Comparison of ENCODE assay signal across 27 cellular contexts in genomic region chr19:54009440-54009839, GRCh38. TPM values are rescaled to one million over a fixed set of nuclear protein-coding genes. Genes with fewer than 3 reads are reported as not detected.
"Had no signal": no experiment of that assay in that cellular context is flagged by ENCODE, and none has a peak within 500 bp of the region (broad histone marks: within the 10 kb centered on the region; RNA-seq: fewer than 3 reads in every experiment).

No MANE protein-coding gene starts in this region.

- H3K4me1 ChIP-seq: ascending aorta, breast epithelium had no signal

- H3K9me3 ChIP-seq: ascending aorta, breast epithelium had no signal

- H3K36me3 ChIP-seq: ascending aorta, breast epithelium had no signal

- H3K4me2 ChIP-seq: KMS-11 had no signal

- H3K4me3 ChIP-seq: ascending aorta, breast epithelium had no signal

- ATAC-seq: activated CD4-positive, alpha-beta T cell treated with anti-CD3 and anti-CD28 coated beads for 36 hours; activated CD4-positive, CD25-positive, alpha-beta regulatory T cell treated with anti-CD3 and anti-CD28 coated beads, Interleukin-2, amount 50 U/mL, for 24 hours; activated CD8-positive, alpha-beta T cell treated with anti-CD3 and anti-CD28 coated beads, Interleukin-2, amount 10 ng/mL, durations not matched to agents 7 days and 5 days; WTC11 had no signal

- DNase-seq: activated CD4-positive, alpha-beta T cell treated with anti-CD3 and anti-CD28 coated beads for 36 hours; activated CD4-positive, alpha-beta T cell treated with anti-CD3 and anti-CD28 coated beads, Interleukin-2, amount 10 ng/mL, durations not matched to agents 7 days and 5 days; activated CD4-positive, alpha-beta T cell treated with anti-CD3 and anti-CD28 coated beads, Interleukin-2, amount 50 U/mL, for 48 hours; activated CD8-positive, alpha-beta T cell treated with anti-CD3 and anti-CD28 coated beads, Interleukin-2, amount 10 ng/mL, durations not matched to agents 7 days and 5 days; activated gamma-delta T cell; activated naive CD4-positive, alpha-beta T cell treated with Interleukin-2 at 50 U/mL for 16 hours; activated naive CD8-positive, alpha-beta T cell treated with anti-CD3 and anti-CD28 coated beads, Interleukin-2, amount 10 ng/mL, durations not matched to agents 7 days and 5 days; activated T-cell treated with anti-CD3 and anti-CD28 coated beads, Interleukin-2, amount 50 U/mL, for 24 hours; amygdala; MM.1S; MV-4-11; NCI-H1092 treated with DMSO at 0.1 percent for 48 hours; NCI-H1417 treated with DMSO at 0.1 percent for 48 hours; NCI-H187 treated with DMSO at 0.1 percent for 48 hours; NCI-H2081; NCI-H2171 treated with DMSO at 0.1 percent for 48 hours; NCI-H2227 treated with DMSO at 0.1 percent for 48 hours; NCI-H446; NCI-H510A treated with DMSO at 0.1 percent for 48 hours had no signal

- H3K27ac ChIP-seq: ascending aorta, breast epithelium, KMS-11 had no signal

RNA-seq across cellular contexts. Expression of gene CACNG6, which starts 18.0 kb away (rescaled TPM):
- total RNA-seq: activated CD4-positive, alpha-beta T cell treated with anti-CD3 and anti-CD28 coated beads for 36 hours; activated CD4-positive, alpha-beta T cell treated with anti-CD3 and anti-CD28 coated beads, Interleukin-2, amount 10 ng/mL, durations not matched to agents 7 days and 5 days; activated CD8-positive, alpha-beta T cell treated with anti-CD3 and anti-CD28 coated beads, Interleukin-2, amount 10 ng/mL, durations not matched to agents 7 days and 5 days; activated naive CD8-positive, alpha-beta T cell treated with anti-CD3 and anti-CD28 coated beads, Interleukin-2, amount 10 ng/mL, durations not matched to agents 7 days and 5 days; activated T-helper 2 cell treated with anti-CD3 and anti-CD28 coated beads, Interferon-gamma antibody, Interleukin-2, Interleukin-4, amounts not matched to agents 10 μg/mL and 5 μg/mL and 100 μg/mL, durations not matched to agents 14 hours and 24 hours and 36 hours; ascending aorta; breast epithelium; cardiac septum had no signal

RNA-seq across cellular contexts. Expression of gene CACNG8, which starts 46.7 kb away (rescaled TPM):
- total RNA-seq: activated CD4-positive, alpha-beta T cell treated with anti-CD3 and anti-CD28 coated beads for 36 hours; activated CD4-positive, alpha-beta T cell treated with anti-CD3 and anti-CD28 coated beads, Interleukin-2, amount 10 ng/mL, durations not matched to agents 7 days and 5 days; activated CD8-positive, alpha-beta T cell treated with anti-CD3 and anti-CD28 coated beads, Interleukin-2, amount 10 ng/mL, durations not matched to agents 7 days and 5 days; activated naive CD8-positive, alpha-beta T cell treated with anti-CD3 and anti-CD28 coated beads, Interleukin-2, amount 10 ng/mL, durations not matched to agents 7 days and 5 days; activated T-helper 2 cell treated with anti-CD3 and anti-CD28 coated beads, Interferon-gamma antibody, Interleukin-2, Interleukin-4, amounts not matched to agents 10 μg/mL and 5 μg/mL and 100 μg/mL, durations not matched to agents 14 hours and 24 hours and 36 hours had no signal

RNA-seq across cellular contexts. Expression of gene VSTM1, which starts 54.3 kb away (rescaled TPM):
- total RNA-seq: activated CD4-positive, alpha-beta T cell treated with anti-CD3 and anti-CD28 coated beads for 36 hours; activated CD4-positive, alpha-beta T cell treated with anti-CD3 and anti-CD28 coated beads, Interleukin-2, amount 10 ng/mL, durations not matched to agents 7 days and 5 days; activated CD8-positive, alpha-beta T cell treated with anti-CD3 and anti-CD28 coated beads, Interleukin-2, amount 10 ng/mL, durations not matched to agents 7 days and 5 days; activated naive CD8-positive, alpha-beta T cell treated with anti-CD3 and anti-CD28 coated beads, Interleukin-2, amount 10 ng/mL, durations not matched to agents 7 days and 5 days; activated T-helper 2 cell treated with anti-CD3 and anti-CD28 coated beads, Interferon-gamma antibody, Interleukin-2, Interleukin-4, amounts not matched to agents 10 μg/mL and 5 μg/mL and 100 μg/mL, durations not matched to agents 14 hours and 24 hours and 36 hours; ascending aorta; breast epithelium; cardiac septum; LHCN-M2; WTC11 had no signal
